In genomic region chr6:1609662-1610496, GRCh38 we compare ENCODE assay signal across 8 cellular contexts. TPM values are rescaled to one million over a fixed set of nuclear protein-coding genes. Genes with fewer than 3 reads are reported as not detected.
DNase-seq lines count a peak whose midpoint lies in the region; ATAC-seq, FAIRE-seq and TF ChIP-seq lines count a peak whose summit lies in the region.

FOXC1 (plus strand) TSS chr6:1609915; CDS start chr6:1610446, 531 bp downstream.

- H3K27ac ChIP-seq in CD8-positive, alpha-beta T cell (ENCODE audit: low read depth, low read length) = no peak within 1 kb of the TSS
- H3K27ac ChIP-seq in RWPE2 (ENCODE audit: poor library complexity, severe bottlenecking) = peak within 1 kb of the TSS; percentile 86
- peak within 1 kb of the TSS in 1 of 2 donors; percentile 48 for H3K27ac ChIP-seq in small intestine (ENCODE audit: low read depth in 1 of 2, low read length in 1 of 2)

- CTCF ChIA-PET in CD8-positive, alpha-beta T cell (lab: Charles Lee) = interaction anchor here (0.7 to 1.2 kb wide), 4 partner anchors 14 to 1025 kb away, joined by 3 to 5 read pairs (median 4); no protein-coding TSS in a partner anchor

- H3K36me3 ChIP-seq in CD8-positive, alpha-beta T cell (ENCODE audit: insufficient read depth, low read length) = no peaks in the 10 kb centered on the region
- H3K36me3 ChIP-seq in RWPE2 (ENCODE audit: low read depth) = no peaks in the 10 kb centered on the region
- H3K36me3 ChIP-seq in small intestine (ENCODE audit: control insufficient read depth in 2 of 2, insufficient read depth in 2 of 2, low read length in 2 of 2) = no peaks in the 10 kb centered on the region

- peaks cover 59% of the 10 kb centered on the region for H3K27me3 ChIP-seq in CD8-positive, alpha-beta T cell (ENCODE audit: insufficient read depth, low read length)
- no peaks in the 10 kb centered on the region for H3K27me3 ChIP-seq in RWPE2 (ENCODE audit: insufficient read depth, poor library complexity, severe bottlenecking)
- H3K27me3 ChIP-seq in small intestine (ENCODE audit: control insufficient read depth in 2 of 2, insufficient read depth in 2 of 2, low read length in 2 of 2) = peaks cover 23 to 61% of the 10 kb centered on the region in 2 donors

- no peak for TF ChIP-seq CTCF in CD8-positive, alpha-beta T cell (IDR thresholded peaks at IDR 0.05)
- TF ChIP-seq CTCF in RWPE2 (IDR thresholded peaks at IDR 0.05; ENCODE audit: poor library complexity, severe bottlenecking) = no peak

- POLR2A ChIA-PET in CD8-positive, alpha-beta T cell (lab: Charles Lee) = interaction anchor here (0.8 kb wide), 1 partner anchor 1024 kb away, joined by 3 read pairs; no protein-coding TSS in a partner anchor

- H3K4me1 ChIP-seq in CD8-positive, alpha-beta T cell (ENCODE audit: insufficient read depth, low read length) = peaks cover 58% of the 10 kb centered on the region
- H3K4me1 ChIP-seq in RWPE2 (ENCODE audit: insufficient read depth, poor library complexity, severe bottlenecking) (peaks cover 8% of the 10 kb centered on the region), small intestine (ENCODE audit: control insufficient read depth in 2 of 2, insufficient read depth in 1 of 2, low read depth in 1 of 2, low read length in 1 of 2) (peaks cover 0 to 7% of the 10 kb centered on the region in 2 donors)

- peak; percentile 13 for ATAC-seq in CD8-positive, alpha-beta T cell
- ATAC-seq in GM18867 (IDR thresholded peaks at IDR 0.05; ENCODE audit: unreplicated experiment) (peak; percentile 75), HG03521 (IDR thresholded peaks at IDR 0.05; ENCODE audit: unreplicated experiment) (peak; percentile 49), RWPE2 (ENCODE audit: low read depth) (peak; percentile 75)
- no peak for ATAC-seq in central memory CD8-positive, alpha-beta T cell (replicated peaks; ENCODE audit: extremely low read depth, poor library complexity, severe bottlenecking)

- 0 to 1% (median 0%) methylated on average over 36 to 115 of the region's 115 CpGs for WGBS in small intestine, 3 donors

- intact Hi-C loops in CD8-positive, alpha-beta T cell (cut with DNase I, micrococcal nuclease) = no loop called here

- H3K9me3 ChIP-seq in CD8-positive, alpha-beta T cell (ENCODE audit: low read length) = no peaks in the 10 kb centered on the region
- H3K9me3 ChIP-seq in RWPE2 (ENCODE audit: severe bottlenecking) (no peaks in the 10 kb centered on the region), small intestine (ENCODE audit: control insufficient read depth, low read depth) (no peaks in the 10 kb centered on the region)

- no peaks in the 10 kb centered on the region for H3K36me3 Mint-ChIP-seq in CD8-positive, alpha-beta T cell
- H3K36me3 Mint-ChIP-seq in central memory CD8-positive, alpha-beta T cell (ENCODE audit: insufficient read depth) = peaks cover 17% of the 10 kb centered on the region

- no peak within 1 kb of the TSS for H3K27ac Mint-ChIP-seq in CD8-positive, alpha-beta T cell
- H3K27ac Mint-ChIP-seq in central memory CD8-positive, alpha-beta T cell (ENCODE audit: low read depth) = no peak within 1 kb of the TSS

- DNase-seq in CD8-positive, alpha-beta T cell = no peak
- DNase-seq in RWPE2 (ENCODE audit: low spot score) (peak; percentile 83), islet precursor cell (peak; percentile 89), small intestine (peak; percentile 59), occipital lobe (lab: John Stamatoyannopoulos, UW) (no peak)
- no peak for DNase-seq in central memory CD8-positive, alpha-beta T cell (ENCODE audit: low spot score in 2 of 2)

- peak within 1 kb of the TSS; percentile 79 for H3K4me3 Mint-ChIP-seq in CD8-positive, alpha-beta T cell
- H3K4me3 Mint-ChIP-seq in central memory CD8-positive, alpha-beta T cell = peak within 1 kb of the TSS; percentile 79

- peaks cover 61% of the 10 kb centered on the region for H3K27me3 Mint-ChIP-seq in CD8-positive, alpha-beta T cell (ENCODE audit: low read depth)
- peaks cover 72% of the 10 kb centered on the region for H3K27me3 Mint-ChIP-seq in central memory CD8-positive, alpha-beta T cell

- H3K4me1 Mint-ChIP-seq in CD8-positive, alpha-beta T cell (ENCODE audit: low read depth) = peaks cover 56% of the 10 kb centered on the region
- H3K4me1 Mint-ChIP-seq in central memory CD8-positive, alpha-beta T cell = peaks cover 44% of the 10 kb centered on the region

- FAIRE-seq in small intestine (lab: Jason Lieb, UNC) = no peak

- no peaks in the 10 kb centered on the region for H3K9me3 Mint-ChIP-seq in CD8-positive, alpha-beta T cell
- no peaks in the 10 kb centered on the region for H3K9me3 Mint-ChIP-seq in central memory CD8-positive, alpha-beta T cell

- H3K4me3 ChIP-seq in CD8-positive, alpha-beta T cell (ENCODE audit: low read depth, low read length) = peak within 1 kb of the TSS; percentile 39
- H3K4me3 ChIP-seq in RWPE2 (ENCODE audit: severe bottlenecking) (peak within 1 kb of the TSS; percentile 88), small intestine (ENCODE audit: low read depth in 1 of 2, low read length in 2 of 2) (peak within 1 kb of the TSS; percentile 52 to 70)

RNA-seq across cellular contexts. Expression of gene FOXC1, which starts in this region (rescaled TPM):
- not detected for total RNA-seq in CD8-positive, alpha-beta T cell
- polyA plus RNA-seq in small intestine = 1 to 10 TPM in 1 of 3 donors, under 1 TPM in 1, not detected in 1; 0.27 to 3.1 TPM
- total RNA-seq in occipital lobe = 4.8 TPM

Comparison
In these comparisons a context has a peak if more than half of its experiments do, and no peak if none do; other contexts are left out.
1. Peak in ATAC-seq and H3K4me3 ChIP-seq in CD8-positive, alpha-beta T cell; RNA of the gene not detected or under 1 TPM.
2. DNase-seq: peak in RWPE2 (single experiment), islet precursor cell (single experiment) and small intestine (single experiment); none in CD8-positive, alpha-beta T cell (0 of 7), central memory CD8-positive, alpha-beta T cell (0 of 2) and occipital lobe (single experiment).
3. Peak in every context shown above with its lines, with median percentiles within 50 percentile points of each other: H3K4me3 ChIP-seq.